10 cellular contexts compared by ENCODE assay signal in genomic region chr9:34869390-34869789, GRCh38.
A peak's percentile ranks its signal among the peaks of the same experiment; 100 is the strongest.
DNase-seq lines count a peak whose midpoint lies in the region; ATAC-seq, FAIRE-seq and TF ChIP-seq lines count a peak whose summit lies in the region.
"Had no signal": no experiment of that assay in that cellular context is flagged by ENCODE, and none has a peak within 500 bp of the region (broad histone marks: within the 10 kb centered on the region; RNA-seq: fewer than 3 reads in every experiment).

No MANE protein-coding gene starts in this region.

- H3K4me3 ChIP-seq in endothelial cell of umbilical vein (replicated peaks in 1 of 3; ENCODE audit: insufficient read depth in 1 of 3, low read depth in 1 of 3, low read length in 3 of 3): no peak overlapping the region

- H3K27ac Mint-ChIP-seq in activated naive CD4-positive, alpha-beta T cell treated with anti-CD3 and anti-CD28 coated beads for 36 hours: no peak overlapping the region

- no peak overlapping the region for H3K4me3 Mint-ChIP-seq in activated naive CD4-positive, alpha-beta T cell treated with anti-CD3 and anti-CD28 coated beads for 36 hours

- no peaks in the 10 kb centered on the region for H3K9me3 ChIP-seq in endothelial cell of umbilical vein (replicated peaks; ENCODE audit: control insufficient read depth, insufficient read depth, low read length)

- peaks cover 13% of the 10 kb centered on the region for H3K27me3 Mint-ChIP-seq in activated naive CD4-positive, alpha-beta T cell treated with anti-CD3 and anti-CD28 coated beads for 36 hours (ENCODE audit: low read depth)

- CTCF ChIA-PET in activated naive CD4-positive, alpha-beta T cell treated with anti-CD3 and anti-CD28 coated beads for 36 hours (lab: Charles Lee): interaction anchor here (1.3 kb wide), 1 partner anchor 182 kb away, joined by 3 read pairs; no protein-coding TSS in a partner anchor
- CTCF ChIA-PET in endothelial cell of umbilical vein (lab: Charles Lee): interaction anchor here (0.6 to 2.0 kb wide), 11 partner anchors 10 to 194 kb away, joined by 3 to 10 read pairs (median 4); no protein-coding TSS in a partner anchor

- no peaks in the 10 kb centered on the region for H3K36me3 Mint-ChIP-seq in activated naive CD4-positive, alpha-beta T cell treated with anti-CD3 and anti-CD28 coated beads for 36 hours (ENCODE audit: low read depth)

- H3K4me1 ChIP-seq in endothelial cell of umbilical vein (ENCODE audit: control insufficient read depth, extremely low read depth, insufficient read depth, low read length): no peaks in the 10 kb centered on the region

- no peak overlapping the region for H3K27ac ChIP-seq in endothelial cell of umbilical vein (ENCODE audit: insufficient read depth, low read depth, low read length)

- H3K4me1 Mint-ChIP-seq in activated naive CD4-positive, alpha-beta T cell treated with anti-CD3 and anti-CD28 coated beads for 36 hours (ENCODE audit: low read depth): no peaks in the 10 kb centered on the region

- peak; percentile 23 for DNase-seq in activated naive CD4-positive, alpha-beta T cell treated with anti-CD3 and anti-CD28 coated beads for 36 hours
- DNase-seq in activated naive CD4-positive, alpha-beta T cell treated with anti-CD3 and anti-CD28 coated beads, Interleukin-2, amount 50 U/mL, for 16 hours: no peak
- DNase-seq in NAMALWA (ENCODE audit: low spot score) (peak; percentile 20), endothelial cell of umbilical vein (ENCODE audit: low read depth, low spot score) (peak; percentile 19), superior temporal gyrus (ENCODE audit: extremely low spot score) (peak; percentile 9), NCI-H2227 (lab: John Stamatoyannopoulos, UW; ENCODE audit: unreplicated experiment) (no peak), NCI-H345 (lab: John Stamatoyannopoulos, UW) (no peak)
- DNase-seq: activated T-cell treated with anti-CD3 and anti-CD28 coated beads for 4 hours, NCI-H510A had no signal

- BruUV-seq in endothelial cell of umbilical vein (replicated peaks; lab: Mats Ljungman, UMichigan): no TSS peak

- peak in 1 of 2 donors; percentile 17 for TF ChIP-seq CTCF in endothelial cell of umbilical vein (IDR thresholded peaks at IDR 0.05; ENCODE audit: extremely low read depth in 1 of 2, insufficient read depth in 1 of 2, low read depth in 1 of 2, low read length in 2 of 2)

- no peak for ATAC-seq in GM21390 (IDR thresholded peaks at IDR 0.05; ENCODE audit: unreplicated experiment)

- no peaks in the 10 kb centered on the region for H3K9me1 ChIP-seq in endothelial cell of umbilical vein (replicated peaks; ENCODE audit: control insufficient read depth, extremely low read depth, insufficient read depth, low read length)

- H2AFZ ChIP-seq in endothelial cell of umbilical vein (ENCODE audit: low read depth, low read length): no peak overlapping the region

- TF ChIP-seq POLR2A in endothelial cell of umbilical vein (IDR thresholded peaks at IDR 0.05; ENCODE audit: low read depth, low read length): no peak

- no peaks in the 10 kb centered on the region for H3K9me3 Mint-ChIP-seq in activated naive CD4-positive, alpha-beta T cell treated with anti-CD3 and anti-CD28 coated beads for 36 hours

- no peaks in the 10 kb centered on the region for H3K36me3 ChIP-seq in endothelial cell of umbilical vein (ENCODE audit: control insufficient read depth in 2 of 2, extremely low read depth in 1 of 2, insufficient read depth in 2 of 2, low read length in 2 of 2)

- H3K79me2 ChIP-seq in endothelial cell of umbilical vein (ENCODE audit: control insufficient read depth, insufficient read depth, low read length): no peaks in the 10 kb centered on the region

- H3K27me3 ChIP-seq in endothelial cell of umbilical vein (ENCODE audit: control insufficient read depth in 2 of 2, insufficient read depth in 2 of 2, low read length in 2 of 2): peaks cover 6 to 7% of the 10 kb centered on the region in 2 experiments

- no peak overlapping the region for H3K4me2 ChIP-seq in endothelial cell of umbilical vein (ENCODE audit: insufficient read depth, low read length)

- no peaks in the 10 kb centered on the region for H4K20me1 ChIP-seq in endothelial cell of umbilical vein (replicated peaks; ENCODE audit: control insufficient read depth, extremely low read depth, insufficient read depth, low read length)

- no peak for FAIRE-seq in endothelial cell of umbilical vein (lab: Jason Lieb, UNC)

- dilution Hi-C loops in endothelial cell of umbilical vein (cut with MboI; ENCODE audit: extremely low pct_ligation_motif_present, low sequenced_read_pairs): no loop called here

- no peak overlapping the region for H3K9ac ChIP-seq in endothelial cell of umbilical vein (replicated peaks; ENCODE audit: extremely low read depth, insufficient read depth, low read length)

- POLR2A ChIA-PET in endothelial cell of umbilical vein (lab: Charles Lee): no interaction called here

- intact Hi-C loops in activated naive CD4-positive, alpha-beta T cell treated with anti-CD3 and anti-CD28 coated beads for 36 hours (cut with micrococcal nuclease): no loop called here
- intact Hi-C loops in endothelial cell of umbilical vein (cut with micrococcal nuclease): no loop called here

TF ChIP-seq in endothelial cell of umbilical vein, 7 proteins besides CTCF, POLR2A, EP300 and RAD21:
- TF ChIP-seq POLR2AphosphoS5 (IDR thresholded peaks at IDR 0.05; ENCODE audit: insufficient read depth, low read depth, low read length) (no peak), MYC (IDR thresholded peaks at IDR 0.05; ENCODE audit: low read depth, low read length) (no peak), FOS (IDR thresholded peaks at IDR 0.05; ENCODE audit: borderline replicate concordance, insufficient read depth, low read length) (no peak), JUN (IDR thresholded peaks at IDR 0.05; ENCODE audit: borderline replicate concordance, insufficient read depth, insufficient read length, low read depth) (no peak), GATA2 (IDR thresholded peaks at IDR 0.05; ENCODE audit: insufficient read depth, insufficient read length, low read depth, low read length) (no peak), EZH2 (IDR thresholded peaks at IDR 0.05; ENCODE audit: borderline replicate concordance, low read depth, low read length, severe bottlenecking) (no peak)
- TF ChIP-seq, protein P1, sequence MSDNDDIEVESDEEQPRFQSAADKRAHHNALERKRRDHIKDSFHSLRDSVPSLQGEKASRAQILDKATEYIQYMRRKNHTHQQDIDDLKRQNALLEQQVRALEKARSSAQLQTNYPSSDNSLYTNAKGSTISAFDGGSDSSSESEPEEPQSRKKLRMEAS (IDR thresholded peaks at IDR 0.05; ENCODE audit: insufficient read depth, insufficient read length): no peak

Comparison
In these comparisons a context has a peak if more than half of its experiments do, and no peak if none do; other contexts are left out.
1. DNase-seq: peak in activated naive CD4-positive, alpha-beta T cell treated with anti-CD3 and anti-CD28 coated beads for 36 hours (single experiment), NAMALWA (single experiment), endothelial cell of umbilical vein (single experiment) and superior temporal gyrus (single experiment); none in activated naive CD4-positive, alpha-beta T cell treated with anti-CD3 and anti-CD28 coated beads, Interleukin-2, amount 50 U/mL, for 16 hours (single experiment), NCI-H2227 (single experiment) and NCI-H345 (single experiment).